ENCODE assay signal across 8 cellular contexts in the genomic region with DNA sequence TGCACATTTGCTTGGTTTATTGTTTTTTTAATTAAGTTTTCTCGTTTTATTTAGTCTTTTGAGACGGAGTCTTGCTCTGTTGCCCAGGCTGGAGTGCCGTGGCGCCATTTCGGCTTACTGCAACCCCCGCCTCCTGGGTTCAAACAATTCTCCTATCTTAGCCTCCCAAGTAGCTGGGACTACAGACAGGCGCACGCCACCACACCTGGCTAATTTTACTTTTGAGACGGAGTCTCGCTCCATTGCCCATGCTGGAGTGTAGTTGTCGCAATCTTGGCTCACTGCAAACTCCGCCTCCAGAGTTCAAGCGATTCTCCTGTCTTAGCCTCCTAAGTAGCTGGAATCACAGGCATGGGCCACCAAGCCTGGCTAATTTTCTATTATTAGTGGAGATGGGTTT. TPM values are rescaled to one million over a fixed set of nuclear protein-coding genes. Genes with fewer than 3 reads are reported as not detected.
DNase-seq lines count a peak whose midpoint lies in the region; ATAC-seq and TF ChIP-seq lines count a peak whose summit lies in the region.

No MANE protein-coding gene starts in this region.

- H2BK120ac ChIP-seq in neuronal stem cell (ENCODE audit: low read depth, low read length): no peak overlapping the region

- no peaks in the 10 kb centered on the region; the same call in 1 of the 2 replicates for H3F3A ChIP-seq in Loucy (ENCODE audit: low read depth)

- H3K36me3 ChIP-seq in BJ (ENCODE audit: control insufficient read depth, insufficient read depth, low read length): peaks cover 28% of the 10 kb centered on the region
- peaks cover 57% of the 10 kb centered on the region for H3K36me3 ChIP-seq in Loucy (ENCODE audit: insufficient read depth, low read length)
- peaks cover 50 to 71% of the 10 kb centered on the region in 2 donors for H3K36me3 ChIP-seq in neuronal stem cell (replicated peaks in 1 of 2; ENCODE audit: control insufficient read depth in 2 of 2, insufficient read depth in 2 of 2, low read length in 2 of 2)

- no peak overlapping the region for H3K18ac ChIP-seq in neuronal stem cell (ENCODE audit: low read length)

- peak overlapping the region; percentile 100 for H3K4me3 Mint-ChIP-seq in natural killer cell

- peaks cover 14% of the 10 kb centered on the region for H3K79me1 ChIP-seq in neuronal stem cell (ENCODE audit: low read depth, low read length)

- no peaks in the 10 kb centered on the region for H3K27me3 ChIP-seq in BJ (ENCODE audit: control insufficient read depth, insufficient read depth, low read length)
- H3K27me3 ChIP-seq in Loucy (ENCODE audit: insufficient read depth, low read length, poor library complexity, severe bottlenecking): no peaks in the 10 kb centered on the region
- no peaks in the 10 kb centered on the region for H3K27me3 ChIP-seq in neuronal stem cell (ENCODE audit: control insufficient read depth in 3 of 3, insufficient read depth in 3 of 3, low read depth in 1 of 3, low read length in 3 of 3)

- no peak overlapping the region for H2BK15ac ChIP-seq in neuronal stem cell (ENCODE audit: low read length)

- H2BK5ac ChIP-seq in neuronal stem cell (ENCODE audit: low read length): no peak overlapping the region

- H3K27ac ChIP-seq in coronary artery (no peak overlapping the region), neuronal stem cell (replicated peaks; ENCODE audit: low read length) (no peak overlapping the region)

- H2AFZ ChIP-seq in Loucy (ENCODE audit: low read length) (no peak overlapping the region), neuronal stem cell (ENCODE audit: low read length) (no peak overlapping the region)

- H4K91ac ChIP-seq in neuronal stem cell (ENCODE audit: low read depth, low read length, poor library complexity): no peak overlapping the region

- peak overlapping the region; percentile 97 to 100 for H3K27ac Mint-ChIP-seq in natural killer cell

- H2AK5ac ChIP-seq in neuronal stem cell (ENCODE audit: low read depth, low read length): no peak overlapping the region

- H3K9me3 ChIP-seq in Loucy (ENCODE audit: insufficient read depth, low read depth, low read length) (no peaks in the 10 kb centered on the region), neuronal stem cell (replicated peaks in 1 of 2; ENCODE audit: control insufficient read depth in 2 of 2, insufficient read depth in 1 of 2, low read depth in 1 of 2, low read length in 2 of 2) (no peaks in the 10 kb centered on the region)

- peak overlapping the region; percentile 75 for H3K9ac ChIP-seq in Loucy (ENCODE audit: low read depth, low read length, poor library complexity, severe bottlenecking)
- H3K9ac ChIP-seq in neuronal stem cell (ENCODE audit: low read depth, low read length, poor library complexity): no peak overlapping the region

- H3K27me3 Mint-ChIP-seq in natural killer cell (ENCODE audit: low read depth in 2 of 2): no peaks in the 10 kb centered on the region

- H3K4me3 ChIP-seq in BJ (ENCODE audit: low read depth, low read length) (peak overlapping the region; percentile 68), Loucy (ENCODE audit: low read length, poor library complexity, severe bottlenecking) (peak overlapping the region; percentile 100), coronary artery (peak overlapping the region; percentile 80), neuronal stem cell (ENCODE audit: low read length in 2 of 2) (peak overlapping the region in 1 of 2 donors; percentile 72)

- peaks cover 60% of the 10 kb centered on the region for H4K20me1 ChIP-seq in Loucy (ENCODE audit: insufficient read depth, low read length, poor library complexity, severe bottlenecking)

- no peak for DNase-seq in BJ (ENCODE audit: low read depth)
- no peak for DNase-seq in coronary artery (ENCODE audit: low spot score)
- no peak for DNase-seq in natural killer cell
- DNase-seq in D341Med (ENCODE audit: low spot score): no peak
- no peak for DNase-seq in neuronal stem cell (ENCODE audit: low spot score)

- no peak overlapping the region for H2BK12ac ChIP-seq in neuronal stem cell (ENCODE audit: low read length)

- H4K8ac ChIP-seq in neuronal stem cell (ENCODE audit: low read depth, low read length): no peak overlapping the region

- CTCF ChIA-PET in BJ (lab: Yijun Ruan, JAX): interaction anchor here (0.7 kb wide), 1 partner anchor 31 kb away, joined by 3 read pairs; no protein-coding TSS in a partner anchor

- H3K14ac ChIP-seq in neuronal stem cell (ENCODE audit: low read length): no peak overlapping the region

- H3K4me2 ChIP-seq in Loucy (ENCODE audit: low read depth, low read length, poor library complexity, severe bottlenecking) (peak overlapping the region; percentile 100), neuronal stem cell (ENCODE audit: insufficient read depth, low read length, poor library complexity, severe bottlenecking) (no peak overlapping the region)

- ATAC-seq in natural killer cell (no peak), HG02798 (IDR thresholded peaks at IDR 0.05; ENCODE audit: poor library complexity, unreplicated experiment) (no peak), HG02763 (IDR thresholded peaks at IDR 0.05; ENCODE audit: unreplicated experiment) (no peak)

- intact Hi-C loops in natural killer cell (cut with micrococcal nuclease): loop anchor here (1.0 kb wide), 1 partner anchor 8 kb away; no protein-coding TSS in a partner anchor

- peaks cover 44% of the 10 kb centered on the region for H3K4me1 ChIP-seq in Loucy (ENCODE audit: insufficient read depth, low read length, poor library complexity, severe bottlenecking)
- H3K4me1 ChIP-seq in neuronal stem cell (ENCODE audit: control insufficient read depth in 2 of 2, insufficient read depth in 1 of 2, low read depth in 1 of 2, low read length in 2 of 2): peaks cover 19 to 20% of the 10 kb centered on the region in 2 donors

- POLR2A ChIA-PET in BJ (lab: Charles Lee): interaction anchor here (1.0 kb wide), 1 partner anchor 13 kb away, joined by 5 read pairs; a partner anchor contains a TSS

- H3K79me2 ChIP-seq in Loucy (ENCODE audit: insufficient read depth, low read length): peaks cover 65% of the 10 kb centered on the region

- H3K4me1 Mint-ChIP-seq in natural killer cell: peaks cover 38 to 45% of the 10 kb centered on the region in 2 donors

- no peaks in the 10 kb centered on the region for H3K9me3 Mint-ChIP-seq in natural killer cell

- no peak overlapping the region for H3K4ac ChIP-seq in neuronal stem cell (ENCODE audit: low read length)

- H3K36me3 Mint-ChIP-seq in natural killer cell: no peaks in the 10 kb centered on the region

- no peaks in the 10 kb centered on the region for H3K9me2 ChIP-seq in Loucy (replicated peaks; ENCODE audit: low read depth, low read length)

- no CpG with 5 or more reads among the region's 13 CpGs for WGBS in neuronal stem cell (ENCODE audit: extremely low coverage in 2 of 2, insufficient read length in 2 of 2, insufficient replicate concordance in 1 of 2), 2 donors

- no peak overlapping the region for H3K23ac ChIP-seq in neuronal stem cell (ENCODE audit: low read depth, low read length, poor library complexity)

- TF ChIP-seq CTCF in BJ (IDR thresholded peaks at IDR 0.05; ENCODE audit: insufficient read depth, low read depth, low read length) (no peak), Loucy (conservative IDR thresholded peaks at IDR 0.05; ENCODE audit: low read length) (no peak), coronary artery (IDR thresholded peaks at IDR 0.05) (no peak), natural killer cell (IDR thresholded peaks at IDR 0.05) (no peak)

RNA-seq across cellular contexts. Expression of a gene that starts 1.3 kb away (rescaled TPM):
- polyA plus RNA-seq in BJ (2011; rRNA removed): 2,387 and 3,504 TPM in 2 replicates
- polyA minus RNA-seq in BJ (2011; rRNA and poly(A)+ RNA removed): 307 and 537 TPM in 2 replicates
- 100 to 1,000 TPM; 617 to 958 (median 906) TPM for total RNA-seq in natural killer cell
- 2,591 TPM for polyA plus RNA-seq in neuronal stem cell (2013, experiment 1 of 2)
- 2,507 TPM for polyA plus RNA-seq in neuronal stem cell (2013, experiment 2 of 2)

RNA-seq across cellular contexts. Expression of a gene that starts 10.9 kb away (rescaled TPM):
- 36.2 and 53.9 TPM in 2 replicates for polyA plus RNA-seq in BJ (2011; rRNA removed)
- 17.9 and 27.1 TPM in 2 replicates for polyA minus RNA-seq in BJ (2011; rRNA and poly(A)+ RNA removed)
- 10 to 100 TPM; 11.5 to 16.7 (median 13.5) TPM for total RNA-seq in natural killer cell
- polyA plus RNA-seq in neuronal stem cell (2013, experiment 1 of 2): 39.4 TPM
- 39.2 TPM for polyA plus RNA-seq in neuronal stem cell (2013, experiment 2 of 2)

RNA-seq across cellular contexts. Expression of a gene that starts 12.6 kb away (rescaled TPM):
- polyA plus RNA-seq in BJ (2011; rRNA removed): 75.1 and 101 TPM in 2 replicates
- 61.0 and 72.7 TPM in 2 replicates for polyA minus RNA-seq in BJ (2011; rRNA and poly(A)+ RNA removed)
- total RNA-seq in natural killer cell: 10 to 100 TPM; 24.1 to 53.9 (median 31.2) TPM
- 76.6 TPM for polyA plus RNA-seq in neuronal stem cell (2013, experiment 1 of 2)
- polyA plus RNA-seq in neuronal stem cell (2013, experiment 2 of 2): 77.6 TPM

RNA-seq across cellular contexts. Expression of a gene that starts 20.8 kb away (rescaled TPM):
- not detected in 2 replicates for polyA plus RNA-seq in BJ (2011; rRNA removed)
- polyA minus RNA-seq in BJ (2011; rRNA and poly(A)+ RNA removed): not detected in 2 replicates
- 10 to 100 TPM in 2 of 3 donors, 1 to 10 TPM in 1; 6.8 to 12.6 (median 12.6) TPM for total RNA-seq in natural killer cell
- polyA plus RNA-seq in neuronal stem cell (2013, experiment 1 of 2): not detected
- polyA plus RNA-seq in neuronal stem cell (2013, experiment 2 of 2): not detected

RNA-seq across cellular contexts. Expression of a gene that starts 29.0 kb away (rescaled TPM):
- 0.54 and 0.55 TPM in 2 replicates for polyA plus RNA-seq in BJ (2011; rRNA removed)
- polyA minus RNA-seq in BJ (2011; rRNA and poly(A)+ RNA removed): 0.57 TPM in 1 of 2 replicates, not detected in the other
- total RNA-seq in natural killer cell: 1 to 10 TPM; 7.2 to 8.2 (median 7.5) TPM
- 0.25 TPM for polyA plus RNA-seq in neuronal stem cell (2013, experiment 1 of 2)
- 0.36 TPM for polyA plus RNA-seq in neuronal stem cell (2013, experiment 2 of 2)
